17 cellular contexts compared by ENCODE assay signal in genomic region chr7:85693326-85693725, GRCh38.
"Had no signal": no experiment of that assay in that cellular context is flagged by ENCODE, and none has a peak within 500 bp of the region (broad histone marks: within the 10 kb centered on the region; RNA-seq: fewer than 3 reads in every experiment).

No MANE protein-coding gene starts in this region.

- H3K27ac ChIP-seq: gastrocnemius medialis, heart right ventricle, neutrophil, sigmoid colon, skin epidermis, stomach, thoracic aorta, transverse colon had no signal

- ATAC-seq: effector memory CD8-positive, alpha-beta T cell; gastrocnemius medialis; heart right ventricle had no signal

- H3K36me3 ChIP-seq: gastrocnemius medialis, heart right ventricle, neutrophil, sigmoid colon, stomach, thoracic aorta, transverse colon had no signal

- H3K4me1 ChIP-seq: gastrocnemius medialis, heart right ventricle, stomach, transverse colon had no signal

- H3K27me3 ChIP-seq: gastrocnemius medialis, heart right ventricle, neutrophil, sigmoid colon, stomach, transverse colon had no signal

- H3K4me3 ChIP-seq: gastrocnemius medialis, heart right ventricle, sigmoid colon, skin epidermis, stomach, thoracic aorta, transverse colon had no signal

- H3K9me3 ChIP-seq: gastrocnemius medialis, heart right ventricle, neutrophil, sigmoid colon, stomach, thoracic aorta, transverse colon had no signal

- DNase-seq: effector memory CD8-positive, alpha-beta T cell; gastrocnemius medialis; heart right ventricle; hypothalamus; kidney glomerular epithelial cell; mesendoderm; naive B cell; nephron progenitor cell; posterior cingulate gyrus; sigmoid colon; stimulated activated naive CD4-positive, alpha-beta T cell; stomach; substantia nigra; transverse colon had no signal
